ENCODE assay signal across 8 cellular contexts in the genomic region with DNA sequence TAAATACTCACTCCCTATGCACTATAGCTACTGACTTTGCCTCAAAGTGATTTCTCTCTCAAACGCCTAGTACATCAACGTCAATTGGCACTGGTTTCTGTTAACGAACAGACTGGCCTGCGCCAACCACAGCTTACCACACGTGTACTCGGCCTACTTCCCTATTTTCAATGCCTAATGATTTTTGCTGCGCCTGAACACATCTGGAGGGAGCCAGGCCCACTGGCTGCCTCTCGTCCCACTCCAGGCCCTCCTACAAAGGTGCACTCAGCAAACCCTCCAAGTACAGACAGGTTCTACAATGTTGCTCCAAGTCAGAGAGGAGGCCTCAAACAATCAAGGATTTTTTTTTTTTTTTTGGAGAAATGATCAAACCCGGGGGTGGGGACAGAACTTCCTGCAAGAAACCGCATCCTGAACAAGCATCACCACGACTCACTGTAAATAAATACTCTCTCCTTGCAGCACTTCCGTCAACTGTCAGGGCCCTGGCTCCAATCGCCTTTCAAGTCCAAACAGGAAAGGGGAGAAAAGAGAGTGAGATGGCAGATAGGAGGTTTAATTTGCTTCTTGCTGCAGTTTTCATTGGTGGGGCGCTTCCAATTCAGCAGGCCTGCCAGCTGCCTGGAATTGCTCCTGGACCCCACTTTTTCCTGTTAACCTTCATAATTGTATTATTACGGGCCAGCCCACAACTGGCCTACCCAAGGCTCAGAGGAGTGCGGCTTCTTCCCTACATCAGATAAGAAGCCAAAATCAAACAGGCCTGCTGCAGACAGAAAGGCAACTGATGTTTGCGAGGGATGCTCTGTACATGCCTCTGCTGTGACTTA.
DNase-seq lines count a peak whose midpoint lies in the region; ATAC-seq and TF ChIP-seq lines count a peak whose summit lies in the region.

No MANE protein-coding gene starts in this region.

- H4K91ac ChIP-seq in mesenchymal stem cell (ENCODE audit: low read length), result no peak overlapping the region

- peak; percentile 56 for DNase-seq in AG20443 (ENCODE audit: low spot score)
- peak; percentile 62 to 90 (median 76) for DNase-seq in T-cell
- peak; percentile 91 for DNase-seq in MCF 10A (ENCODE audit: unreplicated experiment)
- peak; percentile 32 for DNase-seq in mesenchymal stem cell
- DNase-seq in ureter (ENCODE audit: low spot score), result peak; percentile 80
- no peak for DNase-seq in HK-2 (ENCODE audit: unreplicated experiment)

- H3K4me3 Mint-ChIP-seq in T-cell, result peak overlapping the region; percentile 69 to 75 (median 70)
- peak overlapping the region; percentile 31 for H3K4me3 Mint-ChIP-seq in MCF 10A (ENCODE audit: unreplicated experiment)

- intact Hi-C loops in MCF 10A (cut with micrococcal nuclease), result no loop called here

- H3K27ac Mint-ChIP-seq in T-cell, result peak overlapping the region; percentile 97 to 99
- H3K27ac Mint-ChIP-seq in MCF 10A (ENCODE audit: low read depth, unreplicated experiment), result peak overlapping the region; percentile 95

- no peak overlapping the region for H2AK5ac ChIP-seq in mesenchymal stem cell (ENCODE audit: low read length, severe bottlenecking)

- H2BK5ac ChIP-seq in mesenchymal stem cell (ENCODE audit: low read depth, low read length, poor library complexity, severe bottlenecking), result no peak overlapping the region

- H3K4me2 ChIP-seq in mesenchymal stem cell (ENCODE audit: low read length, poor library complexity, severe bottlenecking), result no peak overlapping the region

- no peak overlapping the region for H2AFZ ChIP-seq in mesenchymal stem cell (ENCODE audit: low read depth, low read length)

- H3K79me1 ChIP-seq in mesenchymal stem cell (replicated peaks; ENCODE audit: low read length, poor library complexity, severe bottlenecking), result peaks cover 37% of the 10 kb centered on the region

- CTCF ChIA-PET in T-cell (lab: Charles Lee) (interaction anchor here (0.5 to 4.3 kb wide), 12 partner anchors 11 to 130 kb away, joined by 3 to 24 read pairs (median 3); no protein-coding TSS in a partner anchor), MCF 10A (lab: Yijun Ruan, JAX) (interaction anchor here (0.7 to 1.2 kb wide), 4 partner anchors 15 to 141 kb away, joined by 3 to 4 read pairs (median 3); no protein-coding TSS in a partner anchor)

- H3K14ac ChIP-seq in mesenchymal stem cell (ENCODE audit: low read length in 2 of 2), result no peak overlapping the region

- no peaks in the 10 kb centered on the region for H3K9me3 ChIP-seq in mesenchymal stem cell (ENCODE audit: control insufficient read depth, low read length)

- peak overlapping the region in 1 of 2 experiments; percentile 95 for H2BK12ac ChIP-seq in mesenchymal stem cell (ENCODE audit: low read length in 2 of 2)

- POLR2A ChIA-PET in T-cell (lab: Charles Lee) (interaction anchor here (0.5 to 2.8 kb wide), 11 partner anchors 9 to 79 kb away, joined by 3 to 12 read pairs (median 4); no protein-coding TSS in a partner anchor), MCF 10A (lab: Yijun Ruan, JAX) (interaction anchor here (0.8 to 2.1 kb wide), 7 partner anchors 10 to 139 kb away, joined by 3 to 12 read pairs (median 4); a partner anchor contains a TSS)

- no peak overlapping the region for H3K23ac ChIP-seq in mesenchymal stem cell (ENCODE audit: low read length in 2 of 2)

- H3K4me3 ChIP-seq in mesenchymal stem cell (ENCODE audit: insufficient read depth in 1 of 2, low read depth in 1 of 2, low read length in 2 of 2), result no peak overlapping the region

- peaks cover 23% of the 10 kb centered on the region for H3K4me1 ChIP-seq in mesenchymal stem cell (ENCODE audit: control insufficient read depth, insufficient read depth, low read depth, low read length)

- H3K9me3 Mint-ChIP-seq in T-cell (no peaks in the 10 kb centered on the region), MCF 10A (ENCODE audit: unreplicated experiment) (no peaks in the 10 kb centered on the region)

- peaks cover 3% of the 10 kb centered on the region for H3K36me3 Mint-ChIP-seq in T-cell
- H3K36me3 Mint-ChIP-seq in MCF 10A (ENCODE audit: insufficient read depth, unreplicated experiment), result no peaks in the 10 kb centered on the region

- no peak overlapping the region for H3K4ac ChIP-seq in mesenchymal stem cell (ENCODE audit: low read depth in 1 of 2, low read length in 2 of 2)

- no peaks in the 10 kb centered on the region for H3K27me3 Mint-ChIP-seq in T-cell
- no peaks in the 10 kb centered on the region for H3K27me3 Mint-ChIP-seq in MCF 10A (ENCODE audit: insufficient read depth, unreplicated experiment)

- H3K4me1 Mint-ChIP-seq in T-cell (peaks cover 96 to 100% (median 96%) of the 10 kb centered on the region in 3 donors), MCF 10A (ENCODE audit: insufficient read depth, unreplicated experiment) (peaks cover 61% of the 10 kb centered on the region)

- peak; percentile 91 for ATAC-seq in GM19351 (IDR thresholded peaks at IDR 0.05; ENCODE audit: unreplicated experiment)
- ATAC-seq in HG03342 (IDR thresholded peaks at IDR 0.05; ENCODE audit: unreplicated experiment), result peak; percentile 88
- peak; percentile 82 to 88 (median 86) for ATAC-seq in T-cell (replicated peaks in 1 of 4)

- 95% methylated on average over 12 of the region's 17 CpGs for WGBS in mesenchymal stem cell

- H4K8ac ChIP-seq in mesenchymal stem cell (ENCODE audit: low read length), result no peak overlapping the region

- H2BK120ac ChIP-seq in mesenchymal stem cell (ENCODE audit: low read depth, low read length), result no peak overlapping the region

- H2BK15ac ChIP-seq in mesenchymal stem cell (ENCODE audit: low read depth, poor library complexity, severe bottlenecking), result no peak overlapping the region

- H3K27me3 ChIP-seq in mesenchymal stem cell (ENCODE audit: control insufficient read depth in 1 of 2, insufficient read depth in 1 of 2, low read length in 2 of 2), result no peaks in the 10 kb centered on the region

- TF ChIP-seq CTCF in MCF 10A (IDR thresholded peaks at IDR 0.05; ENCODE audit: unreplicated experiment), result no peak

- no peak overlapping the region for H3K27ac ChIP-seq in mesenchymal stem cell (ENCODE audit: low read length, poor library complexity, severe bottlenecking)

- no TSS peak for BruUV-seq in MCF 10A (replicated peaks; lab: Mats Ljungman, UMichigan)

- peaks cover 0 to 9% of the 10 kb centered on the region in 2 experiments for H3K36me3 ChIP-seq in mesenchymal stem cell (ENCODE audit: control insufficient read depth in 1 of 2, insufficient read depth in 2 of 2, low read depth in 1 of 2, low read length in 2 of 2)

- no peak overlapping the region for H3K9ac ChIP-seq in mesenchymal stem cell (ENCODE audit: low read length)

- H3K18ac ChIP-seq in mesenchymal stem cell (ENCODE audit: low read depth in 1 of 2, low read length in 2 of 2), result peak overlapping the region in 1 of 2 experiments; percentile 77
